ENCODE assay signal across 1 cellular context in the genomic region with DNA sequence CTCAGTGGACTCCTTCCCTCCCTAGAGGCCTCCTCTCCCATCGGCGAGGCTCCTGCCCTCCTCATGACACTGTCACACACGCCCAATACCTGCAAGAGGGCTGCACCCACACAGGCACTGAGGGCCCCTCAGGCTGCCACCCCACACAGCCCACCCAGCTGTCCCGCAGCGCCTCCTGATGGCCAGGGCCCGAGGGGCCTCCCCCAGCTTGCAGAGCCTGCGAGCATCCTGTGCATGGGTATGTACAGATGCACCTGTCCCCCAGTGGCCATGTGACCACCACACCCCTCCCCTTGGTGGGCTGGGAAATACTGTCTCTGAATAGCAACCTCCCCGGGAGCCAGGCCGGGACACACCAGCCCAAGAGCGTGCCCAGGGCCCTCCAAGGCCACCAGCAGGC.
TF ChIP-seq lines count a peak whose summit lies in the region.

No MANE protein-coding gene starts in this region.

TF ChIP-seq in GM12878, 131 proteins besides CTCF, POLR2A, EP300 and RAD21:
- no peak for TF ChIP-seq USF2 (IDR thresholded peaks at IDR 0.05; ENCODE audit: borderline replicate concordance, low read depth, low read length)
- TF ChIP-seq TBL1XR1 (IDR thresholded peaks at IDR 0.05; ENCODE audit: low read depth, low read length), result no peak
- TF ChIP-seq RAD51 (IDR thresholded peaks at IDR 0.05), result no peak
- no peak for TF ChIP-seq IKZF1 (conservative IDR thresholded peaks at IDR 0.05)
- no peak for TF ChIP-seq SMC3 (IDR thresholded peaks at IDR 0.05; ENCODE audit: borderline replicate concordance, low read length)
- TF ChIP-seq SMAD5 (IDR thresholded peaks at IDR 0.05; ENCODE audit: low read depth), result no peak
- no peak for TF ChIP-seq IKZF2 (IDR thresholded peaks at IDR 0.05)
- no peak for TF ChIP-seq CBFB (IDR thresholded peaks at IDR 0.05; ENCODE audit: low read depth)
